ENCODE assay signal across 15 cellular contexts in genomic region chr6:7314414-7314813, GRCh38. TPM values are rescaled to one million over a fixed set of nuclear protein-coding genes. Genes with fewer than 3 reads are reported as not detected.
DNase-seq lines count a peak whose midpoint lies in the region; ATAC-seq and TF ChIP-seq lines count a peak whose summit lies in the region.
"Had no signal": no experiment of that assay in that cellular context is flagged by ENCODE, and none has a peak within 500 bp of the region (broad histone marks: within the 10 kb centered on the region; RNA-seq: fewer than 3 reads in every experiment).

No MANE protein-coding gene starts in this region.

- peaks cover 31% of the 10 kb centered on the region for H3K4me1 Mint-ChIP-seq in activated CD4-positive, alpha-beta T cell treated with anti-CD3 and anti-CD28 coated beads for 36 hours
- H3K4me1 Mint-ChIP-seq in dendritic cell treated with granulocyte-macrophage colony-stimulating factor and Interleukin-4, amounts not matched to agents 40 ng/mL and 50 ng/mL, for 4 days (ENCODE audit: low read depth), result peaks cover 39% of the 10 kb centered on the region
- H3K4me1 Mint-ChIP-seq in osteocyte (ENCODE audit: unreplicated experiment), result peaks cover 34% of the 10 kb centered on the region

- peaks cover 25% of the 10 kb centered on the region for H3K36me3 Mint-ChIP-seq in activated CD4-positive, alpha-beta T cell treated with anti-CD3 and anti-CD28 coated beads for 36 hours (ENCODE audit: low read depth)
- peaks cover 22% of the 10 kb centered on the region for H3K36me3 Mint-ChIP-seq in dendritic cell treated with granulocyte-macrophage colony-stimulating factor and Interleukin-4, amounts not matched to agents 40 ng/mL and 50 ng/mL, for 4 days (ENCODE audit: low read depth)
- H3K36me3 Mint-ChIP-seq in osteocyte (ENCODE audit: unreplicated experiment), result peaks cover 8% of the 10 kb centered on the region

- peaks cover 43% of the 10 kb centered on the region for H3K4me1 ChIP-seq in Loucy (ENCODE audit: insufficient read depth, low read length, poor library complexity, severe bottlenecking)

- H3K9me3 Mint-ChIP-seq in activated CD4-positive, alpha-beta T cell treated with anti-CD3 and anti-CD28 coated beads for 36 hours (ENCODE audit: low read depth), result peaks cover 6% of the 10 kb centered on the region
- H3K9me3 Mint-ChIP-seq in dendritic cell treated with granulocyte-macrophage colony-stimulating factor and Interleukin-4, amounts not matched to agents 40 ng/mL and 50 ng/mL, for 4 days, result no peaks in the 10 kb centered on the region
- no peaks in the 10 kb centered on the region for H3K9me3 Mint-ChIP-seq in osteocyte (ENCODE audit: unreplicated experiment)

- peaks cover 4% of the 10 kb centered on the region for H3K27me3 ChIP-seq in Loucy (ENCODE audit: insufficient read depth, low read length, poor library complexity, severe bottlenecking)
- H3K27me3 ChIP-seq: right atrium auricular region had no signal

- ATAC-seq in activated CD4-positive, alpha-beta T cell treated with anti-CD3 and anti-CD28 coated beads for 36 hours, result no peak
- ATAC-seq in GM18873 (IDR thresholded peaks at IDR 0.05; ENCODE audit: low FRiP score, unreplicated experiment), result no peak
- ATAC-seq in GM21723 (IDR thresholded peaks at IDR 0.05; ENCODE audit: unreplicated experiment), result no peak
- ATAC-seq: left colon, PC-3 had no signal

- no peaks in the 10 kb centered on the region for H3K27me3 Mint-ChIP-seq in activated CD4-positive, alpha-beta T cell treated with anti-CD3 and anti-CD28 coated beads for 36 hours
- H3K27me3 Mint-ChIP-seq in dendritic cell treated with granulocyte-macrophage colony-stimulating factor and Interleukin-4, amounts not matched to agents 40 ng/mL and 50 ng/mL, for 4 days, result no peaks in the 10 kb centered on the region
- H3K27me3 Mint-ChIP-seq in osteocyte (ENCODE audit: unreplicated experiment), result no peaks in the 10 kb centered on the region

- H3K79me2 ChIP-seq in Loucy (ENCODE audit: insufficient read depth, low read length), result peaks cover 36% of the 10 kb centered on the region

- no peaks in the 10 kb centered on the region for H3K9me2 ChIP-seq in Loucy (replicated peaks; ENCODE audit: low read depth, low read length)

- intact Hi-C loops in activated CD4-positive, alpha-beta T cell treated with anti-CD3 and anti-CD28 coated beads for 36 hours (cut with DNase I, micrococcal nuclease), result loop anchor here in 1 of 2 experiments (10.0 kb wide), 1 partner anchor 750 kb away; the partner anchor contains the start of gene BLOC1S5
- intact Hi-C loops in dendritic cell treated with granulocyte-macrophage colony-stimulating factor and Interleukin-4, amounts not matched to agents 40 ng/mL and 50 ng/mL, for 4 days (cut with micrococcal nuclease), result loop anchor here (5.0 kb wide), 1 partner anchor 303 kb away; no protein-coding TSS in a partner anchor

- H3K9ac ChIP-seq in Loucy (ENCODE audit: low read depth, low read length, poor library complexity, severe bottlenecking), result peak overlapping the region; percentile 70

- no peak for TF ChIP-seq CTCF in Loucy (conservative IDR thresholded peaks at IDR 0.05; ENCODE audit: low read length)
- no peak for TF ChIP-seq CTCF in osteocyte (IDR thresholded peaks at IDR 0.05)

- peak overlapping the region; percentile 90 for H3K27ac Mint-ChIP-seq in activated CD4-positive, alpha-beta T cell treated with anti-CD3 and anti-CD28 coated beads for 36 hours
- peak overlapping the region; percentile 90 for H3K27ac Mint-ChIP-seq in dendritic cell treated with granulocyte-macrophage colony-stimulating factor and Interleukin-4, amounts not matched to agents 40 ng/mL and 50 ng/mL, for 4 days
- peak overlapping the region; percentile 97 for H3K27ac Mint-ChIP-seq in osteocyte (ENCODE audit: unreplicated experiment)

- no peak overlapping the region for H3K4me3 Mint-ChIP-seq in activated CD4-positive, alpha-beta T cell treated with anti-CD3 and anti-CD28 coated beads for 36 hours
- no peak overlapping the region for H3K4me3 Mint-ChIP-seq in dendritic cell treated with granulocyte-macrophage colony-stimulating factor and Interleukin-4, amounts not matched to agents 40 ng/mL and 50 ng/mL, for 4 days
- no peak overlapping the region for H3K4me3 Mint-ChIP-seq in osteocyte (ENCODE audit: unreplicated experiment)

- peak overlapping the region; percentile 59 for H3K4me3 ChIP-seq in Loucy (ENCODE audit: low read length, poor library complexity, severe bottlenecking)
- H3K4me3 ChIP-seq: right atrium auricular region had no signal

- peaks cover 6% of the 10 kb centered on the region for H3K36me3 ChIP-seq in Loucy (ENCODE audit: insufficient read depth, low read length)

- peaks cover 11% of the 10 kb centered on the region for H3F3A ChIP-seq in Loucy (ENCODE audit: low read depth)

- no peaks in the 10 kb centered on the region for H3K9me3 ChIP-seq in Loucy (ENCODE audit: insufficient read depth, low read depth, low read length)
- H3K9me3 ChIP-seq: right atrium auricular region had no signal

- H3K4me2 ChIP-seq in Loucy (ENCODE audit: low read depth, low read length, poor library complexity, severe bottlenecking), result peak overlapping the region; percentile 79

- peak overlapping the region; percentile 76; the same call in 1 of the 2 replicates for H2AFZ ChIP-seq in Loucy (ENCODE audit: low read length)

- DNase-seq in activated CD4-positive, alpha-beta T cell treated with anti-CD3 and anti-CD28 coated beads for 36 hours, result no peak
- DNase-seq in activated CD4-positive, alpha-beta T cell treated with anti-CD3 and anti-CD28 coated beads, Interleukin-2, amount 50 U/mL, for 1 hour, result no peak
- no peak for DNase-seq in osteocyte (ENCODE audit: extremely low spot score, unreplicated experiment)
- no peak for DNase-seq in HCEC 1CT
- DNase-seq: activated CD4-positive, CD25-positive, alpha-beta regulatory T cell treated with anti-CD3 and anti-CD28 coated beads, Interleukin-2, amount 50 U/mL, for 72 hours; KBM-7; NCI-H1417 treated with DMSO at 0.1 percent for 48 hours; NCI-H510A treated with DMSO at 0.1 percent for 48 hours had no signal

- POLR2A ChIA-PET in activated CD4-positive, alpha-beta T cell treated with anti-CD3 and anti-CD28 coated beads for 36 hours (lab: Charles Lee), result interaction anchor here (2.6 kb wide), 1 partner anchor 75 kb away, joined by 8 read pairs; the partner anchor contains the start of genes CAGE1 and RIOK1

- peaks cover 32% of the 10 kb centered on the region for H4K20me1 ChIP-seq in Loucy (ENCODE audit: insufficient read depth, low read length, poor library complexity, severe bottlenecking)

- CTCF ChIA-PET in activated CD4-positive, alpha-beta T cell treated with anti-CD3 and anti-CD28 coated beads for 36 hours (lab: Charles Lee), result interaction anchor here (0.6 to 0.8 kb wide), 3 partner anchors 39 to 226 kb away, joined by 3 read pairs; partner anchors contain the start of genes CAGE1 and RIOK1

RNA-seq across cellular contexts. Expression of gene SSR1, which starts 1.4 kb away (rescaled TPM):
- total RNA-seq in activated CD4-positive, alpha-beta T cell treated with anti-CD3 and anti-CD28 coated beads for 36 hours, result 100 to 1,000 TPM; 129 to 165 TPM
- total RNA-seq in osteocyte, result 183 and 204 TPM in 2 replicates
